7 cellular contexts compared by ENCODE assay signal in the genomic region with DNA sequence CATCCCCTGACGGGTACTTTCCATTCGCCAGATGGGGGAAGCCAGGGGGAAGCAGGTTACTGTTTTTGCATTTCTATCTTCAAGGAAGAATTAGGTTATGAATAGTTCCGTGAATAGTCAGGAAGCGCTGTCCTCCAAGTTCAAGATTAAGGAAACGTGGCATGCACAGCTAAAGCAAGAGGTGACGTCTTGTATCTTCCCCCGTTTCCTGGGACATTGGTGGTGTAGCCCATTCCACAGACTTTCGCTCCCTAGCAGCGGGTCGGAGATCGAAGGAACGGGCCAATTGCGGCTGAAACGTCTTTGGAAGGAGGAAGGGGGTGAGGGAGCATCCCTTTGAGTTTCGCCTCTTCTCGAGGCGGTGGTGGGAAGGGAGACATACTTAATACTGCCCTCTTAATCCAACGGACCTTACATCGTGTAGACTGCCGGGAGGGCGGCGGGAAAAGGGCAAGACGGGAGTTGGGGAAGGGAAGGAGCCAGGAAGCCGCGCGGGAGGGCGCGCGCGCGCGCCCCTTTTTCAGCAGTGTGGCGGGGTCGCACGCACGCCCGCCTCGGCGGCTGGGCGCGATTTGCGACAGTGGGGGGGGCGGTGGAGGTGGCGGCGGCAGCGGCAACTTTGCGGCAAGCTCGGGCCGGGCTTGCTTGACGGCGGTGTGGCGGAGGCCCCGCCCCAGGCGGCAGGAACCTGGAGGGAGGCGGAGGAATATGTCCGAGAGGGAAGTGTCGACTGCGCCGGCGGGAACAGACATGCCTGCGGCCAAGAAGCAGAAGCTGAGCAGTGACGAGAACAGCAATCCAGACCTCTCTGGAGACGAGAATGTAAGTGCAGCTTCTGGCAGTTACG.
A peak's percentile ranks its signal among the peaks of the same experiment; 100 is the strongest.
DNase-seq lines count a peak whose midpoint lies in the region; ATAC-seq and TF ChIP-seq lines count a peak whose summit lies in the region.

A gene with protein sequence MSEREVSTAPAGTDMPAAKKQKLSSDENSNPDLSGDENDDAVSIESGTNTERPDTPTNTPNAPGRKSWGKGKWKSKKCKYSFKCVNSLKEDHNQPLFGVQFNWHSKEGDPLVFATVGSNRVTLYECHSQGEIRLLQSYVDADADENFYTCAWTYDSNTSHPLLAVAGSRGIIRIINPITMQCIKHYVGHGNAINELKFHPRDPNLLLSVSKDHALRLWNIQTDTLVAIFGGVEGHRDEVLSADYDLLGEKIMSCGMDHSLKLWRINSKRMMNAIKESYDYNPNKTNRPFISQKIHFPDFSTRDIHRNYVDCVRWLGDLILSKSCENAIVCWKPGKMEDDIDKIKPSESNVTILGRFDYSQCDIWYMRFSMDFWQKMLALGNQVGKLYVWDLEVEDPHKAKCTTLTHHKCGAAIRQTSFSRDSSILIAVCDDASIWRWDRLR (plus strand): TSS at position 232 of the 847 bp plus-strand sequence. CDS start 477 bp downstream, at position 709.

- TF ChIP-seq CTCF in retinal pigment epithelial cell (conservative IDR thresholded peaks at IDR 0.05; ENCODE audit: low read depth, low read length): no peak

- peak; percentile 94 for DNase-seq in NCI-H2029 (lab: John Stamatoyannopoulos, UW)
- DNase-seq in T-helper 22 cell (ENCODE audit: low read depth): peak; percentile 92
- DNase-seq in astrocyte of the hippocampus (ENCODE audit: low read depth, low spot score): peak; percentile 99
- peak; percentile 91 to 94 for DNase-seq in hippocampal formation (lab: John Stamatoyannopoulos, UW)
- peak; percentile 84 for DNase-seq in retinal pigment epithelial cell (ENCODE audit: low read depth)

- ATAC-seq in GM18508 (IDR thresholded peaks at IDR 0.05; ENCODE audit: insufficient read depth, unreplicated experiment) (peak; percentile 35), HG02981 (IDR thresholded peaks at IDR 0.05; ENCODE audit: unreplicated experiment) (peak; percentile 72)

- peak within 1 kb of the TSS; percentile 94 for H3K4me3 ChIP-seq in retinal pigment epithelial cell (ENCODE audit: low read length)

Comparison
In these comparisons a context has a peak if more than half of its experiments do, and no peak if none do; other contexts are left out.
1. Peak in every context shown above with its lines: DNase-seq, ATAC-seq and H3K4me3 ChIP-seq.